ENCODE assay signal across 10 cellular contexts in the genomic region with DNA sequence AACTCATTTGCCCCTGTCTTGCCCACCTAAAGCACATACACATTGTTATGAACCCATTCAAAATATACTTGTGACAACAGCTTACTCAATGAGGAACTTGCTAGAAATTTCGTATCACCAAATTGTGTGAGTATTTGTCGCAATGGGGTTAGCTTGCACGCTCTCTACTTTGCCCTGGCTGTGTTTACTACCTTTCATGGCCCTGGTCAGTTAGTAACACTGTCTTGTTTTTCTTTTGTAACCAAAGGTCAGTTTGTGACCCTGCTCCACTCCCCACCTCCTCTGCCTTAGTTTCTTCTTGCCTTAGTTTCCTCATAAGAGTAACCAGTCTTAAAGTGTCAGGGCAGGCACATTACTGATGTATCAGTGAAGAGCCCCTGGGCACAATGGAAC.
DNase-seq lines count a peak whose midpoint lies in the region; ATAC-seq and TF ChIP-seq lines count a peak whose summit lies in the region.
"Had no signal": no experiment of that assay in that cellular context is flagged by ENCODE, and none has a peak within 500 bp of the region (broad histone marks: within the 10 kb centered on the region; RNA-seq: fewer than 3 reads in every experiment).

No MANE protein-coding gene starts in this region.

- H3K27me3 ChIP-seq in mucosa of rectum (ENCODE audit: control insufficient read depth in 2 of 2, insufficient read depth in 2 of 2, low read length in 2 of 2) (no peaks in the 10 kb centered on the region), upper lobe of left lung (no peaks in the 10 kb centered on the region)

- no peak overlapping the region for H3K4me3 ChIP-seq in mucosa of rectum (ENCODE audit: low read length in 2 of 2)
- H3K4me3 ChIP-seq in upper lobe of left lung = no peak overlapping the region

- H3K36me3 ChIP-seq in mucosa of rectum (ENCODE audit: control insufficient read depth in 2 of 2, insufficient read depth in 2 of 2, low read length in 2 of 2) = no peaks in the 10 kb centered on the region
- no peaks in the 10 kb centered on the region for H3K36me3 ChIP-seq in upper lobe of left lung

- POLR2A ChIA-PET in activated naive CD8-positive, alpha-beta T cell treated with anti-CD3 and anti-CD28 coated beads, Interleukin-2, amount 10 ng/mL, durations not matched to agents 7 days and 5 days (lab: Charles Lee) = no interaction called here

- no peak for DNase-seq in activated naive CD8-positive, alpha-beta T cell treated with anti-CD3 and anti-CD28 coated beads, Interleukin-2, amount 10 ng/mL, durations not matched to agents 7 days and 5 days
- DNase-seq in activated naive CD8-positive, alpha-beta T cell treated with anti-CD3 and anti-CD28 coated beads for 36 hours = no peak
- DNase-seq in activated T-helper 1 cell treated with anti-CD3 and anti-CD28 coated beads, Interleukin-12 subunit alpha, Interleukin-12 subunit beta, Interleukin-2, Interleukin-4 antibody, amounts not matched to agents 30 ng/mL and 10 ng/mL and 1 ng/mL, durations not matched to agents 14 hours and 24 hours and 36 hours (ENCODE audit: low spot score) = no peak
- no peak for DNase-seq in upper lobe of left lung
- DNase-seq: retina had no signal

- WGBS in upper lobe of left lung, 2 donors = 54 to 82% methylated on average over 3 of the region's 3 CpGs

- no peaks in the 10 kb centered on the region for H3K9me3 Mint-ChIP-seq in activated naive CD8-positive, alpha-beta T cell treated with anti-CD3 and anti-CD28 coated beads, Interleukin-2, amount 10 ng/mL, durations not matched to agents 7 days and 5 days
- H3K9me3 Mint-ChIP-seq in activated naive CD8-positive, alpha-beta T cell treated with anti-CD3 and anti-CD28 coated beads for 36 hours = no peaks in the 10 kb centered on the region
- H3K9me3 Mint-ChIP-seq in activated T-helper 1 cell treated with anti-CD3 and anti-CD28 coated beads, Interleukin-12 subunit alpha, Interleukin-12 subunit beta, Interleukin-2, Interleukin-4 antibody, amounts not matched to agents 30 ng/mL and 10 ng/mL and 1 ng/mL, durations not matched to agents 14 hours and 24 hours and 36 hours = no peaks in the 10 kb centered on the region
- H3K9me3 Mint-ChIP-seq: central memory CD8-positive, alpha-beta T cell had no signal

- H3K9me3 ChIP-seq in mucosa of rectum (ENCODE audit: control insufficient read depth in 2 of 2, low read length in 2 of 2) (no peaks in the 10 kb centered on the region), upper lobe of left lung (no peaks in the 10 kb centered on the region)

- peak overlapping the region; percentile 84 for H3K27ac Mint-ChIP-seq in activated naive CD8-positive, alpha-beta T cell treated with anti-CD3 and anti-CD28 coated beads, Interleukin-2, amount 10 ng/mL, durations not matched to agents 7 days and 5 days
- no peak overlapping the region for H3K27ac Mint-ChIP-seq in activated naive CD8-positive, alpha-beta T cell treated with anti-CD3 and anti-CD28 coated beads for 36 hours
- peak overlapping the region; percentile 70 for H3K27ac Mint-ChIP-seq in activated T-helper 1 cell treated with anti-CD3 and anti-CD28 coated beads, Interleukin-12 subunit alpha, Interleukin-12 subunit beta, Interleukin-2, Interleukin-4 antibody, amounts not matched to agents 30 ng/mL and 10 ng/mL and 1 ng/mL, durations not matched to agents 14 hours and 24 hours and 36 hours

- ATAC-seq in activated naive CD8-positive, alpha-beta T cell treated with anti-CD3 and anti-CD28 coated beads, Interleukin-2, amount 10 ng/mL, durations not matched to agents 7 days and 5 days (ENCODE audit: low read depth) = no peak
- ATAC-seq in upper lobe of left lung (ENCODE audit: low FRiP score in 2 of 2) = no peak
- ATAC-seq in HG03571 (IDR thresholded peaks at IDR 0.05; ENCODE audit: unreplicated experiment) = no peak
- no peak for ATAC-seq in GM21515 (IDR thresholded peaks at IDR 0.05; ENCODE audit: unreplicated experiment)
- no peak for ATAC-seq in HG03196 (IDR thresholded peaks at IDR 0.05; ENCODE audit: unreplicated experiment)

- H3K4me3 Mint-ChIP-seq in activated naive CD8-positive, alpha-beta T cell treated with anti-CD3 and anti-CD28 coated beads, Interleukin-2, amount 10 ng/mL, durations not matched to agents 7 days and 5 days = no peak overlapping the region
- no peak overlapping the region for H3K4me3 Mint-ChIP-seq in activated naive CD8-positive, alpha-beta T cell treated with anti-CD3 and anti-CD28 coated beads for 36 hours
- H3K4me3 Mint-ChIP-seq in activated T-helper 1 cell treated with anti-CD3 and anti-CD28 coated beads, Interleukin-12 subunit alpha, Interleukin-12 subunit beta, Interleukin-2, Interleukin-4 antibody, amounts not matched to agents 30 ng/mL and 10 ng/mL and 1 ng/mL, durations not matched to agents 14 hours and 24 hours and 36 hours = no peak overlapping the region
- H3K4me3 Mint-ChIP-seq: central memory CD8-positive, alpha-beta T cell had no signal

- no peak for TF ChIP-seq CTCF in upper lobe of left lung (IDR thresholded peaks at IDR 0.05)

- H3K36me3 Mint-ChIP-seq in activated naive CD8-positive, alpha-beta T cell treated with anti-CD3 and anti-CD28 coated beads, Interleukin-2, amount 10 ng/mL, durations not matched to agents 7 days and 5 days = peaks cover 3% of the 10 kb centered on the region
- H3K36me3 Mint-ChIP-seq in activated naive CD8-positive, alpha-beta T cell treated with anti-CD3 and anti-CD28 coated beads for 36 hours = no peaks in the 10 kb centered on the region
- H3K36me3 Mint-ChIP-seq in activated T-helper 1 cell treated with anti-CD3 and anti-CD28 coated beads, Interleukin-12 subunit alpha, Interleukin-12 subunit beta, Interleukin-2, Interleukin-4 antibody, amounts not matched to agents 30 ng/mL and 10 ng/mL and 1 ng/mL, durations not matched to agents 14 hours and 24 hours and 36 hours (ENCODE audit: low read depth) = no peaks in the 10 kb centered on the region

- H3K27ac ChIP-seq in mucosa of rectum (ENCODE audit: low read depth in 2 of 2, low read length in 2 of 2) (peak overlapping the region; percentile 16 to 54), upper lobe of left lung (peak overlapping the region; percentile 43 to 80 (median 74))

- TF ChIP-seq POLR2A in upper lobe of left lung (IDR thresholded peaks at IDR 0.05) = no peak

- H3K4me1 Mint-ChIP-seq in activated naive CD8-positive, alpha-beta T cell treated with anti-CD3 and anti-CD28 coated beads, Interleukin-2, amount 10 ng/mL, durations not matched to agents 7 days and 5 days = peaks cover 15% of the 10 kb centered on the region
- H3K4me1 Mint-ChIP-seq in activated naive CD8-positive, alpha-beta T cell treated with anti-CD3 and anti-CD28 coated beads for 36 hours = peaks cover 15% of the 10 kb centered on the region
- H3K4me1 Mint-ChIP-seq in activated T-helper 1 cell treated with anti-CD3 and anti-CD28 coated beads, Interleukin-12 subunit alpha, Interleukin-12 subunit beta, Interleukin-2, Interleukin-4 antibody, amounts not matched to agents 30 ng/mL and 10 ng/mL and 1 ng/mL, durations not matched to agents 14 hours and 24 hours and 36 hours (ENCODE audit: low read depth) = peaks cover 32% of the 10 kb centered on the region

- intact Hi-C loops in activated T-helper 1 cell treated with anti-CD3 and anti-CD28 coated beads, Interleukin-12 subunit alpha, Interleukin-12 subunit beta, Interleukin-2, Interleukin-4 antibody, amounts not matched to agents 30 ng/mL and 10 ng/mL and 1 ng/mL, durations not matched to agents 14 hours and 24 hours and 36 hours (cut with micrococcal nuclease) = no loop called here

- H3K4me1 ChIP-seq in mucosa of rectum (ENCODE audit: control insufficient read depth in 2 of 2, insufficient read depth in 2 of 2, low read length in 2 of 2) (peaks cover 9 to 10% of the 10 kb centered on the region in 2 donors), upper lobe of left lung (peaks cover 12 to 31% (median 20%) of the 10 kb centered on the region in 4 donors)

- no peaks in the 10 kb centered on the region for H3K27me3 Mint-ChIP-seq in activated naive CD8-positive, alpha-beta T cell treated with anti-CD3 and anti-CD28 coated beads, Interleukin-2, amount 10 ng/mL, durations not matched to agents 7 days and 5 days
- H3K27me3 Mint-ChIP-seq in activated naive CD8-positive, alpha-beta T cell treated with anti-CD3 and anti-CD28 coated beads for 36 hours = no peaks in the 10 kb centered on the region
- no peaks in the 10 kb centered on the region for H3K27me3 Mint-ChIP-seq in activated T-helper 1 cell treated with anti-CD3 and anti-CD28 coated beads, Interleukin-12 subunit alpha, Interleukin-12 subunit beta, Interleukin-2, Interleukin-4 antibody, amounts not matched to agents 30 ng/mL and 10 ng/mL and 1 ng/mL, durations not matched to agents 14 hours and 24 hours and 36 hours (ENCODE audit: insufficient read depth)

- TF ChIP-seq EP300 in upper lobe of left lung (IDR thresholded peaks at IDR 0.05) = no peak

- no peak overlapping the region for H3K9ac ChIP-seq in mucosa of rectum (ENCODE audit: low read depth in 1 of 2, low read length in 2 of 2)
